ENCODE assay signal across 1 cellular context in genomic region chr19:1205114-1206062, GRCh38.
TF ChIP-seq lines count a peak whose summit lies in the region.

Gene STK11 (plus strand): TSS chr19:1205778. CDS start chr19:1206914, 1,136 bp downstream.

TF ChIP-seq in K562, 482 proteins besides CTCF, POLR2A, EP300 and RAD21 (continued from another document and continues in another):
- TF ChIP-seq RERE (CRISPR knock-in tag; IDR thresholded peaks at IDR 0.05; ENCODE audit: borderline replicate concordance) (no peak), ZZZ3 (IDR thresholded peaks at IDR 0.05) (no peak), XRCC4 (IDR thresholded peaks at IDR 0.05; ENCODE audit: extremely low read depth, insufficient read depth, insufficient read length) (no peak), ZBTB43 (CRISPR knock-in tag; IDR thresholded peaks at IDR 0.05) (no peak), ZNF165 (CRISPR knock-in tag; IDR thresholded peaks at IDR 0.05; ENCODE audit: borderline replicate concordance) (no peak), ZNF79 (CRISPR knock-in tag; IDR thresholded peaks at IDR 0.05; ENCODE audit: low read depth) (no peak), SIN3A (IDR thresholded peaks at IDR 0.05; ENCODE audit: borderline replicate concordance in 2 of 2, control insufficient read depth in 1 of 2, low read depth in 2 of 2, low read length in 2 of 2) (peak in 1 of 2 experiments; percentile 68; a peak in 1 of 4 replicates), HDAC1 (IDR thresholded peaks at IDR 0.05) (no peak), NCOA2 (IDR thresholded peaks at IDR 0.05; ENCODE audit: partially characterized antibody in 2 of 2) (no peak), FUS (optimal IDR thresholded peaks at IDR 0.05; ENCODE audit: low read depth, low read length) (no peak), POLR2G (IDR thresholded peaks at IDR 0.05; ENCODE audit: low read depth, low read length) (peak; percentile 89), NCOA6 (IDR thresholded peaks at IDR 0.05) (no peak; the same call in none of the 2 replicates), HDAC6 (IDR thresholded peaks at IDR 0.05; ENCODE audit: low read depth, low read length) (no peak), BCL6 (CRISPR knock-in tag; IDR thresholded peaks at IDR 0.05) (0 out of 2 replicates have a peak, but pooled peaks have one; percentile 7), POLR2H (tag; IDR thresholded peaks at IDR 0.05; ENCODE audit: low read depth) (peak; percentile 10; the same call in 1 of the 2 replicates), SMARCE1 (IDR thresholded peaks at IDR 0.05) (no peak), ZNF696 (CRISPR knock-in tag; conservative IDR thresholded peaks at IDR 0.05) (no peak), ZNF778 (CRISPR knock-in tag; IDR thresholded peaks at IDR 0.05) (no peak), FOXK2 (conservative IDR thresholded peaks at IDR 0.05 in 1 of 2, IDR thresholded peaks at IDR 0.05 in 1 of 2; ENCODE audit: low read depth in 2 of 2) (peak; percentile 76 to 85), FOXK1 (CRISPR knock-in tag; IDR thresholded peaks at IDR 0.05; ENCODE audit: borderline replicate concordance) (no peak), RCOR1 (IDR thresholded peaks at IDR 0.05; ENCODE audit: borderline replicate concordance in 1 of 2, low read depth in 2 of 2, low read length in 2 of 2) (no peak; a peak in 1 of 4 replicates), CCNT2 (IDR thresholded peaks at IDR 0.05; ENCODE audit: borderline replicate concordance, extremely low read depth, insufficient read length, low read depth, low read length) (peak; percentile 70), ZNF695 (CRISPR knock-in tag; IDR thresholded peaks at IDR 0.05) (no peak), ZNF444 (CRISPR knock-in tag; IDR thresholded peaks at IDR 0.05) (0 out of 2 replicates have a peak, but pooled peaks have one; percentile 80), PYGO2 (tag; IDR thresholded peaks at IDR 0.05) (no peak), ZNF644 (tag; IDR thresholded peaks at IDR 0.05; ENCODE audit: low read depth) (no peak), ETV6 (IDR thresholded peaks at IDR 0.05; ENCODE audit: borderline replicate concordance in 1 of 2, low read depth in 2 of 2, low read length in 1 of 2) (no peak), ETV6 (CRISPR knock-in tag; IDR thresholded peaks at IDR 0.05; ENCODE audit: borderline replicate concordance) (no peak), CBX3 (IDR thresholded peaks at IDR 0.05; ENCODE audit: borderline replicate concordance in 1 of 2, low read length in 2 of 2) (no peak), CHD2 (IDR thresholded peaks at IDR 0.05; ENCODE audit: low read depth, low read length) (peak; percentile 84), ZNF586 (CRISPR knock-in tag; conservative IDR thresholded peaks at IDR 0.05) (0 out of 2 replicates have a peak, but pooled peaks have one; percentile 11), SP1 (CRISPR knock-in tag; IDR thresholded peaks at IDR 0.05) (peak; percentile 94), KDM4B (IDR thresholded peaks at IDR 0.05; ENCODE audit: borderline replicate concordance in 2 of 2, low read depth in 1 of 2) (peak in 1 of 2 experiments; percentile 18; a peak in 1 of 4 replicates)
- TF ChIP-seq, protein P1, sequence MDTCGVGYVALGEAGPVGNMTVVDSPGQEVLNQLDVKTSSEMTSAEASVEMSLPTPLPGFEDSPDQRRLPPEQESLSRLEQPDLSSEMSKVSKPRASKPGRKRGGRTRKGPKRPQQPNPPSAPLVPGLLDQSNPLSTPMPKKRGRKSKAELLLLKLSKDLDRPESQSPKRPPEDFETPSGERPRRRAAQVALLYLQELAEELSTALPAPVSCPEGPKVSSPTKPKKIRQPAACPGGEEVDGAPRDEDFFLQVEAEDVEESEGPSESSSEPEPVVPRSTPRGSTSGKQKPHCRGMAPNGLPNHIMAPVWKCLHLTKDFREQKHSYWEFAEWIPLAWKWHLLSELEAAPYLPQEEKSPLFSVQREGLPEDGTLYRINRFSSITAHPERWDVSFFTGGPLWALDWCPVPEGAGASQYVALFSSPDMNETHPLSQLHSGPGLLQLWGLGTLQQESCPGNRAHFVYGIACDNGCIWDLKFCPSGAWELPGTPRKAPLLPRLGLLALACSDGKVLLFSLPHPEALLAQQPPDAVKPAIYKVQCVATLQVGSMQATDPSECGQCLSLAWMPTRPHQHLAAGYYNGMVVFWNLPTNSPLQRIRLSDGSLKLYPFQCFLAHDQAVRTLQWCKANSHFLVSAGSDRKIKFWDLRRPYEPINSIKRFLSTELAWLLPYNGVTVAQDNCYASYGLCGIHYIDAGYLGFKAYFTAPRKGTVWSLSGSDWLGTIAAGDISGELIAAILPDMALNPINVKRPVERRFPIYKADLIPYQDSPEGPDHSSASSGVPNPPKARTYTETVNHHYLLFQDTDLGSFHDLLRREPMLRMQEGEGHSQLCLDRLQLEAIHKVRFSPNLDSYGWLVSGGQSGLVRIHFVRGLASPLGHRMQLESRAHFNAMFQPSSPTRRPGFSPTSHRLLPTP (IDR thresholded peaks at IDR 0.05; ENCODE audit: borderline replicate concordance, extremely low read depth, insufficient read length), result no peak
- TF ChIP-seq, protein P2, sequence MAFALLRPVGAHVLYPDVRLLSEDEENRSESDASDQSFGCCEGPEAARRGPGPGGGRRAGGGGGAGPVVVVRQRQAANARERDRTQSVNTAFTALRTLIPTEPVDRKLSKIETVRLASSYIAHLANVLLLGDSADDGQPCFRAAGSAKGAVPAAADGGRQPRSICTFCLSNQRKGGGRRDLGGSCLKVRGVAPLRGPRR (CRISPR knock-in tag; IDR thresholded peaks at IDR 0.05), result 0 out of 2 replicates have a peak, but pooled peaks have one; percentile 36
- TF ChIP-seq, protein P3, sequence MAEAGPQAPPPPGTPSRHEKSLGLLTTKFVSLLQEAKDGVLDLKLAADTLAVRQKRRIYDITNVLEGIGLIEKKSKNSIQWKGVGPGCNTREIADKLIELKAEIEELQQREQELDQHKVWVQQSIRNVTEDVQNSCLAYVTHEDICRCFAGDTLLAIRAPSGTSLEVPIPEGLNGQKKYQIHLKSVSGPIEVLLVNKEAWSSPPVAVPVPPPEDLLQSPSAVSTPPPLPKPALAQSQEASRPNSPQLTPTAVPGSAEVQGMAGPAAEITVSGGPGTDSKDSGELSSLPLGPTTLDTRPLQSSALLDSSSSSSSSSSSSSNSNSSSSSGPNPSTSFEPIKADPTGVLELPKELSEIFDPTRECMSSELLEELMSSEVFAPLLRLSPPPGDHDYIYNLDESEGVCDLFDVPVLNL (CRISPR knock-in tag; IDR thresholded peaks at IDR 0.05; ENCODE audit: low read depth), result no peak
- TF ChIP-seq, protein P4, sequence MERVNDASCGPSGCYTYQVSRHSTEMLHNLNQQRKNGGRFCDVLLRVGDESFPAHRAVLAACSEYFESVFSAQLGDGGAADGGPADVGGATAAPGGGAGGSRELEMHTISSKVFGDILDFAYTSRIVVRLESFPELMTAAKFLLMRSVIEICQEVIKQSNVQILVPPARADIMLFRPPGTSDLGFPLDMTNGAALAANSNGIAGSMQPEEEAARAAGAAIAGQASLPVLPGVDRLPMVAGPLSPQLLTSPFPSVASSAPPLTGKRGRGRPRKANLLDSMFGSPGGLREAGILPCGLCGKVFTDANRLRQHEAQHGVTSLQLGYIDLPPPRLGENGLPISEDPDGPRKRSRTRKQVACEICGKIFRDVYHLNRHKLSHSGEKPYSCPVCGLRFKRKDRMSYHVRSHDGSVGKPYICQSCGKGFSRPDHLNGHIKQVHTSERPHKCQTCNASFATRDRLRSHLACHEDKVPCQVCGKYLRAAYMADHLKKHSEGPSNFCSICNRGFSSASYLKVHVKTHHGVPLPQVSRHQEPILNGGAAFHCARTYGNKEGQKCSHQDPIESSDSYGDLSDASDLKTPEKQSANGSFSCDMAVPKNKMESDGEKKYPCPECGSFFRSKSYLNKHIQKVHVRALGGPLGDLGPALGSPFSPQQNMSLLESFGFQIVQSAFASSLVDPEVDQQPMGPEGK (CRISPR knock-in tag; IDR thresholded peaks at IDR 0.05; ENCODE audit: borderline replicate concordance), result peak; percentile 71; the same call in 1 of the 2 replicates
- TF ChIP-seq, protein P5, sequence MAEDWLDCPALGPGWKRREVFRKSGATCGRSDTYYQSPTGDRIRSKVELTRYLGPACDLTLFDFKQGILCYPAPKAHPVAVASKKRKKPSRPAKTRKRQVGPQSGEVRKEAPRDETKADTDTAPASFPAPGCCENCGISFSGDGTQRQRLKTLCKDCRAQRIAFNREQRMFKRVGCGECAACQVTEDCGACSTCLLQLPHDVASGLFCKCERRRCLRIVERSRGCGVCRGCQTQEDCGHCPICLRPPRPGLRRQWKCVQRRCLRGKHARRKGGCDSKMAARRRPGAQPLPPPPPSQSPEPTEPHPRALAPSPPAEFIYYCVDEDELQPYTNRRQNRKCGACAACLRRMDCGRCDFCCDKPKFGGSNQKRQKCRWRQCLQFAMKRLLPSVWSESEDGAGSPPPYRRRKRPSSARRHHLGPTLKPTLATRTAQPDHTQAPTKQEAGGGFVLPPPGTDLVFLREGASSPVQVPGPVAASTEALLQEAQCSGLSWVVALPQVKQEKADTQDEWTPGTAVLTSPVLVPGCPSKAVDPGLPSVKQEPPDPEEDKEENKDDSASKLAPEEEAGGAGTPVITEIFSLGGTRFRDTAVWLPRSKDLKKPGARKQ (CRISPR knock-in tag; IDR thresholded peaks at IDR 0.05), result no peak
- TF ChIP-seq, protein P6, sequence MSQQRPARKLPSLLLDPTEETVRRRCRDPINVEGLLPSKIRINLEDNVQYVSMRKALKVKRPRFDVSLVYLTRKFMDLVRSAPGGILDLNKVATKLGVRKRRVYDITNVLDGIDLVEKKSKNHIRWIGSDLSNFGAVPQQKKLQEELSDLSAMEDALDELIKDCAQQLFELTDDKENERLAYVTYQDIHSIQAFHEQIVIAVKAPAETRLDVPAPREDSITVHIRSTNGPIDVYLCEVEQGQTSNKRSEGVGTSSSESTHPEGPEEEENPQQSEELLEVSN (IDR thresholded peaks at IDR 0.05; ENCODE audit: borderline replicate concordance in 1 of 2, extremely low read depth in 1 of 2, insufficient read depth in 1 of 2, insufficient read length in 1 of 2, low read depth in 1 of 2, low read length in 1 of 2, poor library complexity in 1 of 2, severe bottlenecking in 1 of 2), result peak; percentile 89 to 92
- TF ChIP-seq, protein P7, sequence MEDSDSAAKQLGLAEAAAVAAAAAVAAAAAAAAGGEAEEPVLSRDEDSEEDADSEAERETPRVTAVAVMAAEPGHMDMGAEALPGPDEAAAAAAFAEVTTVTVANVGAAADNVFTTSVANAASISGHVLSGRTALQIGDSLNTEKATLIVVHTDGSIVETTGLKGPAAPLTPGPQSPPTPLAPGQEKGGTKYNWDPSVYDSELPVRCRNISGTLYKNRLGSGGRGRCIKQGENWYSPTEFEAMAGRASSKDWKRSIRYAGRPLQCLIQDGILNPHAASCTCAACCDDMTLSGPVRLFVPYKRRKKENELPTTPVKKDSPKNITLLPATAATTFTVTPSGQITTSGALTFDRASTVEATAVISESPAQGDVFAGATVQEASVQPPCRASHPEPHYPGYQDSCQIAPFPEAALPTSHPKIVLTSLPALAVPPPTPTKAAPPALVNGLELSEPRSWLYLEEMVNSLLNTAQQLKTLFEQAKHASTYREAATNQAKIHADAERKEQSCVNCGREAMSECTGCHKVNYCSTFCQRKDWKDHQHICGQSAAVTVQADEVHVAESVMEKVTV (CRISPR knock-in tag; IDR thresholded peaks at IDR 0.05), result no peak
